8 cellular contexts compared by ENCODE assay signal in the genomic region with DNA sequence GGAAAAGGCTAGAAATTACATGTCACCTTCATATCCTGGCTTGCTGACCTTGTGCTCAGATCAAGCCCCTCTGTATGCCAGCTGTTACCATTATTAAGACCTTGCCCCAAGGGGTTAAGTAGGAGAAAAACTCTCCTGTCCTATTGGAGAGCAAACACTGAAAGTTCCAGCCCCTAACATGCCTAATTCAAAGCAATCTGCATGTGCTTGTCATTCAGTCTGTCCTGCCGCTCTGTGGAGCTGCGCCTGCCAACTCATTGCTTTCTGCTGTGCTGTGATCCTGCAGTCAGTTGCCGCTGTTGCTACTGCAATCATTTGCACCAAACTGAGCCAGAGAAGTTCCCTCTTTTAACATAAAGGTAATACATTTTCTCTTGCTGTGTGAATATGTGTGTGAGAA.
DNase-seq lines count a peak whose midpoint lies in the region; ATAC-seq and TF ChIP-seq lines count a peak whose summit lies in the region.

No MANE protein-coding gene starts in this region.

- H3K9me3 Mint-ChIP-seq in Caco-2 (ENCODE audit: unreplicated experiment) = no peaks in the 10 kb centered on the region
- no peaks in the 10 kb centered on the region for H3K9me3 Mint-ChIP-seq in activated T-cell treated with anti-CD3 and anti-CD28 coated beads, Interleukin-2, amount 50 U/mL, for 24 hours
- H3K9me3 Mint-ChIP-seq in naive thymus-derived CD8-positive, alpha-beta T cell = no peaks in the 10 kb centered on the region

- CTCF ChIA-PET in Caco-2 (lab: Charles Lee) = no interaction called here

- H3K27ac ChIP-seq in fibroblast of lung (ENCODE audit: insufficient read depth, low read length) = no peak overlapping the region
- no peak overlapping the region for H3K27ac ChIP-seq in osteoblast (ENCODE audit: low read depth, low read length)

- no peaks in the 10 kb centered on the region for H4K20me1 ChIP-seq in fibroblast of lung (ENCODE audit: control insufficient read depth, extremely low read depth, insufficient read depth, low read length)
- H4K20me1 ChIP-seq in osteoblast (ENCODE audit: insufficient read depth, low read length) = no peaks in the 10 kb centered on the region

- TF ChIP-seq CTCF in Caco-2 (IDR thresholded peaks at IDR 0.05; ENCODE audit: insufficient read depth in 1 of 2, low read depth in 1 of 2, low read length in 1 of 2, severe bottlenecking in 1 of 2, unreplicated experiment in 1 of 2) (no peak), fibroblast of lung (conservative IDR thresholded peaks at IDR 0.05 in 1 of 2, IDR thresholded peaks at IDR 0.05 in 1 of 2; ENCODE audit: low read depth in 1 of 2, low read length in 2 of 2) (peak in 1 of 2 donors; percentile 3), mucosa of descending colon (IDR thresholded peaks at IDR 0.05) (no peak), osteoblast (IDR thresholded peaks at IDR 0.05; ENCODE audit: extremely low read depth, low read depth, low read length) (no peak)

- H3K36me3 Mint-ChIP-seq in Caco-2 (ENCODE audit: insufficient read depth, unreplicated experiment) = no peaks in the 10 kb centered on the region
- H3K36me3 Mint-ChIP-seq in activated T-cell treated with anti-CD3 and anti-CD28 coated beads, Interleukin-2, amount 50 U/mL, for 24 hours (ENCODE audit: low read depth) = no peaks in the 10 kb centered on the region
- peaks cover 0 to 7% (median 2%) of the 10 kb centered on the region in 3 donors for H3K36me3 Mint-ChIP-seq in naive thymus-derived CD8-positive, alpha-beta T cell

- no peak overlapping the region for H3K27ac Mint-ChIP-seq in Caco-2 (ENCODE audit: unreplicated experiment)
- no peak overlapping the region for H3K27ac Mint-ChIP-seq in activated T-cell treated with anti-CD3 and anti-CD28 coated beads, Interleukin-2, amount 50 U/mL, for 24 hours
- H3K27ac Mint-ChIP-seq in naive thymus-derived CD8-positive, alpha-beta T cell = no peak overlapping the region

- ATAC-seq in mucosa of descending colon = peak; percentile 84
- no peak for ATAC-seq in naive thymus-derived CD8-positive, alpha-beta T cell

- H3K9me3 ChIP-seq in Caco-2 (no peaks in the 10 kb centered on the region), fibroblast of lung (ENCODE audit: control insufficient read depth, insufficient read depth, low read depth, low read length) (no peaks in the 10 kb centered on the region), mucosa of descending colon (no peaks in the 10 kb centered on the region), osteoblast (ENCODE audit: low read depth, low read length) (no peaks in the 10 kb centered on the region)

- H3K4me2 ChIP-seq in fibroblast of lung (ENCODE audit: extremely low read depth, insufficient read depth, low read length) = peak overlapping the region; percentile 6
- H3K4me2 ChIP-seq in osteoblast (ENCODE audit: insufficient read depth, low read length) = no peak overlapping the region

- BruUV-seq in Caco-2 (replicated peaks; lab: Mats Ljungman, UMichigan) = no TSS peak

- no peak overlapping the region for H2AFZ ChIP-seq in fibroblast of lung (ENCODE audit: low read length)
- H2AFZ ChIP-seq in osteoblast (ENCODE audit: low read length) = no peak overlapping the region

- POLR2A ChIA-PET in Caco-2 (lab: Charles Lee) = interaction anchor here (0.6 kb wide), 1 partner anchor 22 kb away, joined by 4 read pairs; no protein-coding TSS in a partner anchor
- POLR2A ChIA-PET in naive thymus-derived CD8-positive, alpha-beta T cell (lab: Charles Lee) = no interaction called here

- H3K4me1 ChIP-seq in Caco-2 (no peaks in the 10 kb centered on the region), fibroblast of lung (ENCODE audit: control insufficient read depth, extremely low read depth, insufficient read depth, low read length) (peaks cover 6% of the 10 kb centered on the region), mucosa of descending colon (ENCODE audit: low read depth) (peaks cover 2% of the 10 kb centered on the region), osteoblast (ENCODE audit: insufficient read depth, low read length) (peaks cover 12% of the 10 kb centered on the region)

- no peak overlapping the region for H3K9ac ChIP-seq in fibroblast of lung (ENCODE audit: insufficient read depth, low read length)

- no peaks in the 10 kb centered on the region for H3K27me3 ChIP-seq in Caco-2 (replicated peaks; ENCODE audit: control insufficient read depth, insufficient read depth, low read length)
- no peaks in the 10 kb centered on the region for H3K27me3 ChIP-seq in fibroblast of lung (ENCODE audit: control insufficient read depth, insufficient read depth, low read length)
- H3K27me3 ChIP-seq in osteoblast (ENCODE audit: insufficient read depth, low read length) = no peaks in the 10 kb centered on the region

- H3K79me2 ChIP-seq in fibroblast of lung (ENCODE audit: control insufficient read depth, insufficient read depth, low read length) = no peaks in the 10 kb centered on the region
- no peaks in the 10 kb centered on the region for H3K79me2 ChIP-seq in osteoblast (ENCODE audit: insufficient read depth, low read length)

- H3K4me1 Mint-ChIP-seq in Caco-2 (ENCODE audit: low read depth, unreplicated experiment) = no peaks in the 10 kb centered on the region
- no peaks in the 10 kb centered on the region for H3K4me1 Mint-ChIP-seq in activated T-cell treated with anti-CD3 and anti-CD28 coated beads, Interleukin-2, amount 50 U/mL, for 24 hours (ENCODE audit: low read depth)
- H3K4me1 Mint-ChIP-seq in naive thymus-derived CD8-positive, alpha-beta T cell = no peaks in the 10 kb centered on the region

- H3K4me3 Mint-ChIP-seq in Caco-2 (ENCODE audit: unreplicated experiment) = no peak overlapping the region
- no peak overlapping the region for H3K4me3 Mint-ChIP-seq in activated T-cell treated with anti-CD3 and anti-CD28 coated beads, Interleukin-2, amount 50 U/mL, for 24 hours
- no peak overlapping the region for H3K4me3 Mint-ChIP-seq in naive thymus-derived CD8-positive, alpha-beta T cell

- H3K36me3 ChIP-seq in Caco-2 (ENCODE audit: control insufficient read depth, insufficient read depth, low read length) = no peaks in the 10 kb centered on the region
- no peaks in the 10 kb centered on the region for H3K36me3 ChIP-seq in fibroblast of lung (ENCODE audit: control insufficient read depth, insufficient read depth, low read length)
- no peaks in the 10 kb centered on the region for H3K36me3 ChIP-seq in mucosa of descending colon (ENCODE audit: low read depth)
- H3K36me3 ChIP-seq in osteoblast (ENCODE audit: insufficient read depth, low read length) = no peaks in the 10 kb centered on the region

- H3K27me3 Mint-ChIP-seq in Caco-2 (ENCODE audit: insufficient read depth, unreplicated experiment) = no peaks in the 10 kb centered on the region
- no peaks in the 10 kb centered on the region for H3K27me3 Mint-ChIP-seq in activated T-cell treated with anti-CD3 and anti-CD28 coated beads, Interleukin-2, amount 50 U/mL, for 24 hours
- H3K27me3 Mint-ChIP-seq in naive thymus-derived CD8-positive, alpha-beta T cell = no peaks in the 10 kb centered on the region

- DNase-seq in Caco-2 (peak; percentile 18 to 36), NCI-H748 treated with DMSO at 0.1 percent for 48 hours (lab: John Stamatoyannopoulos, UW) (peak; percentile 63), fibroblast of lung (ENCODE audit: low read depth in 2 of 2) (peak; percentile 38 to 59), mucosa of descending colon (peak in 2 of 3 donors; percentile 42 to 50), osteoblast (ENCODE audit: insufficient read length, low spot score, missing footprints) (no peak), ureter (ENCODE audit: low spot score) (no peak)
- DNase-seq in activated T-cell treated with anti-CD3 and anti-CD28 coated beads, Interleukin-2, amount 50 U/mL, for 24 hours = no peak
- DNase-seq in naive thymus-derived CD8-positive, alpha-beta T cell = no peak

- H3K4me3 ChIP-seq in Caco-2 (ENCODE audit: low read depth, low read length) (no peak overlapping the region), fibroblast of lung (replicated peaks in 1 of 4; ENCODE audit: control extremely low read depth in 1 of 4, insufficient read depth in 1 of 4, low read depth in 3 of 4, low read length in 4 of 4) (peak overlapping the region in 1 of 4 experiments; percentile 22), mucosa of descending colon (no peak overlapping the region), osteoblast (ENCODE audit: insufficient read depth, low read length) (no peak overlapping the region)

- intact Hi-C loops in Caco-2 (cut with micrococcal nuclease; ENCODE audit: unreplicated experiment) (no loop called here), mucosa of descending colon (cut with DNase I, micrococcal nuclease) (no loop called here)

Comparison
In these comparisons a context has a peak if more than half of its experiments do, and no peak if none do; other contexts are left out.
1. DNase-seq: peak in Caco-2 (2 of 2), NCI-H748 treated with DMSO at 0.1 percent for 48 hours (single experiment), fibroblast of lung (2 of 2) and mucosa of descending colon (2 of 3); none in osteoblast (single experiment), activated T-cell treated with anti-CD3 and anti-CD28 coated beads, Interleukin-2, amount 50 U/mL, for 24 hours (single experiment), ureter (single experiment) and naive thymus-derived CD8-positive, alpha-beta T cell (0 of 10).